ENCODE assay signal across 8 cellular contexts in the genomic region with DNA sequence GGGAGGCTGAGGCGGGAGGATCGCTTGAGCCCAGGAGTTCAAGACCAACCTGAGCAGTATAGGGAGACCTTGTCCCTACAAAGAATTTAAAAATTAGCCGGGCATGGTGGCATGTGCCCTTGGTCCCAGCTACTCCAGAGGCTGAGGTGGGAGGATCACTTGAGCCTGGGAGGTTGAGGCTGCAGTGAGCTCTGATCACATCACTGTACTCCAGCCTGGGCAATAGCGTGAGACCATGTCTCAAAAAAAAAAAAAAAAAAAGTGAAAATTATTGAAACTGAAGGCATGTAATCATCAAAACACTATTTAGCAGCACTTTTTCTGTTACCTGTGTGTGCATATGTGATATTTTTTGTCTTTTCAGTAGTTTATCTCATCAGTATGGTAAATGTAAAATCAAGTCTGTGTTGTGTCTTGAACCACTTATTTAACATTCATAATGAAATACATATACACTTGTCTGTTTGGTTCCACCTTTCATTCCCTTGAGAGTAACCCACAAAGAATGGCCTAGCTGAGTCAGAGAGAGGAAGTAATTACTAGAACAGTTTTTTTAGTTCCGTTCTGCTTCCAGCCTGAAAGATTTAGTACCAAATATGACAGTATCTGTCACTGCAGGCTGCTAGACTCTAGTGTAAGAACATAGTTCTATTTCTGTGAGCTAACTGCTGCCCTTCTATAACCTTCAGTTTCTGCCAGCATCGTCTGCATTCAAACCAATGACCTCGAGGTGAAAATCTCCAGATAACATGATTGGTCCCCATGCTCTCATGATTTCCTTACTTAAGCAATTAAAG.
DNase-seq lines count a peak whose midpoint lies in the region; ATAC-seq lines count a peak whose summit lies in the region.

No MANE protein-coding gene starts in this region.

- no peaks in the 10 kb centered on the region for H3K9me3 Mint-ChIP-seq in activated CD4-positive, alpha-beta memory T cell treated with anti-CD3 and anti-CD28 coated beads for 36 hours
- H3K9me3 Mint-ChIP-seq in memory B cell: no peaks in the 10 kb centered on the region

- ATAC-seq in GM19468 (IDR thresholded peaks at IDR 0.05; ENCODE audit: extremely low read depth, unreplicated experiment) (peak; percentile 97), HG03460 (IDR thresholded peaks at IDR 0.05; ENCODE audit: unreplicated experiment) (peak; percentile 94), memory B cell (ENCODE audit: low read depth) (peak; percentile 98)

- H3K27ac Mint-ChIP-seq in activated CD4-positive, alpha-beta memory T cell treated with anti-CD3 and anti-CD28 coated beads for 36 hours: peak overlapping the region; percentile 28
- H3K27ac Mint-ChIP-seq in memory B cell: no peak overlapping the region

- intact Hi-C loops in activated CD4-positive, alpha-beta memory T cell treated with anti-CD3 and anti-CD28 coated beads for 36 hours (cut with micrococcal nuclease): loop anchor here (5.0 kb wide), 1 partner anchor 131 kb away; the partner anchor contains the start of gene BMPR1A

- peaks cover 10% of the 10 kb centered on the region for H3K4me1 Mint-ChIP-seq in activated CD4-positive, alpha-beta memory T cell treated with anti-CD3 and anti-CD28 coated beads for 36 hours (ENCODE audit: low read depth)
- peaks cover 8% of the 10 kb centered on the region for H3K4me1 Mint-ChIP-seq in memory B cell

- H3K4me3 Mint-ChIP-seq in activated CD4-positive, alpha-beta memory T cell treated with anti-CD3 and anti-CD28 coated beads for 36 hours: no peak overlapping the region
- no peak overlapping the region for H3K4me3 Mint-ChIP-seq in memory B cell

- peaks cover 1% of the 10 kb centered on the region for H3K36me3 Mint-ChIP-seq in activated CD4-positive, alpha-beta memory T cell treated with anti-CD3 and anti-CD28 coated beads for 36 hours
- H3K36me3 Mint-ChIP-seq in memory B cell: peaks cover 8% of the 10 kb centered on the region

- POLR2A ChIA-PET in activated CD4-positive, alpha-beta memory T cell treated with anti-CD3 and anti-CD28 coated beads for 36 hours (lab: Charles Lee): interaction anchor here (1.0 kb wide), 1 partner anchor 177 kb away, joined by 4 read pairs; no protein-coding TSS in a partner anchor

- CTCF ChIA-PET in activated CD4-positive, alpha-beta memory T cell treated with anti-CD3 and anti-CD28 coated beads for 36 hours (lab: Charles Lee): interaction anchor here (0.6 to 1.4 kb wide), 4 partner anchors 10 to 797 kb away, joined by 3 to 4 read pairs (median 3); no protein-coding TSS in a partner anchor

- H3K27me3 Mint-ChIP-seq in activated CD4-positive, alpha-beta memory T cell treated with anti-CD3 and anti-CD28 coated beads for 36 hours: no peaks in the 10 kb centered on the region
- H3K27me3 Mint-ChIP-seq in memory B cell: no peaks in the 10 kb centered on the region

- DNase-seq in EH (ENCODE audit: low read depth): peak; percentile 82
- DNase-seq in activated CD4-positive, alpha-beta memory T cell treated with anti-CD3 and anti-CD28 coated beads for 36 hours: no peak
- peak in 1 of 2 donors; percentile 43 for DNase-seq in memory B cell (ENCODE audit: low spot score in 2 of 2)
- DNase-seq in NCI-H2107 (lab: John Stamatoyannopoulos, UW): no peak
- DNase-seq in NCI-H1105 (lab: John Stamatoyannopoulos, UW): no peak
- no peak for DNase-seq in DMS53 (lab: John Stamatoyannopoulos, UW)
